15 cellular contexts compared by ENCODE assay signal in the genomic region with DNA sequence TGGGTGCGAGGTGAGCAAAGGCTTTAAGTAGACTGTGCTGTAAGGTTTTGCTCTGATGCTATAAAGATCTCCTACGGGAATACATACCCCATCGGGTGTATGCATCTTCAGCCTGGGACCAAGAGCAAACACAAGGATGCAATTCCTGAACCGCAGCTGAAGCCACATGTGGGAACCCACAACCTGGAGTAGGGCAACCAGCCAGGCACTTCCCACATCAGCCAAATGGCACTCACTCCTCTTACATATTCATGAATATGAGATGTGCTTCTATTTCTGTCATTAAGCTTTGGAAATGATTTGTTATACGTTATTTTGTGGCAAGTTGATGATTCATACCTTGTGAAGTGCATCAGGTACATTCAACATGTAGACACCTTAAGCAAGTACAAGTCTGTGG.
"Had no signal": no experiment of that assay in that cellular context is flagged by ENCODE, and none has a peak within 500 bp of the region (broad histone marks: within the 10 kb centered on the region; RNA-seq: fewer than 3 reads in every experiment).

No MANE protein-coding gene starts in this region.

- H3K27ac Mint-ChIP-seq: dendritic cell treated with granulocyte-macrophage colony-stimulating factor and Interleukin-4, amounts not matched to agents 40 ng/mL and 50 ng/mL, for 4 days; nephron progenitor cell; stimulated activated effector memory CD8-positive, alpha-beta T cell treated with anti-CD3 and anti-CD28 coated beads, Interleukin-12 subunit alpha, Interleukin-12 subunit beta, amount 100 ng/mL, for 72 hours had no signal

- H3K27me3 Mint-ChIP-seq: dendritic cell treated with granulocyte-macrophage colony-stimulating factor and Interleukin-4, amounts not matched to agents 40 ng/mL and 50 ng/mL, for 4 days; naive thymus-derived CD4-positive, alpha-beta T cell had no signal

- H3K4me1 Mint-ChIP-seq: naive thymus-derived CD4-positive, alpha-beta T cell; nephron progenitor cell; stimulated activated effector memory CD8-positive, alpha-beta T cell treated with anti-CD3 and anti-CD28 coated beads, Interleukin-12 subunit alpha, Interleukin-12 subunit beta, amount 100 ng/mL, for 72 hours had no signal

- ATAC-seq: gastroesophageal sphincter; naive thymus-derived CD4-positive, alpha-beta T cell; right cardiac atrium; stimulated activated effector memory CD8-positive, alpha-beta T cell treated with anti-CD3 and anti-CD28 coated beads, Interleukin-12 subunit alpha, Interleukin-12 subunit beta, amount 100 ng/mL, for 72 hours; stimulated activated naive CD8-positive, alpha-beta T cell treated with anti-CD3 and anti-CD28 coated beads, Interleukin-15, Interleukin-2, amounts not matched to agents 100 U/mL and 50 U/mL, for 24 hours; upper lobe of right lung had no signal

- H3K4me3 Mint-ChIP-seq: dendritic cell treated with granulocyte-macrophage colony-stimulating factor and Interleukin-4, amounts not matched to agents 40 ng/mL and 50 ng/mL, for 4 days; naive thymus-derived CD4-positive, alpha-beta T cell; nephron progenitor cell; stimulated activated effector memory CD8-positive, alpha-beta T cell treated with anti-CD3 and anti-CD28 coated beads, Interleukin-12 subunit alpha, Interleukin-12 subunit beta, amount 100 ng/mL, for 72 hours had no signal

- H3K9me3 Mint-ChIP-seq: nephron progenitor cell had no signal

- H3K36me3 Mint-ChIP-seq: naive thymus-derived CD4-positive, alpha-beta T cell; stimulated activated effector memory CD8-positive, alpha-beta T cell treated with anti-CD3 and anti-CD28 coated beads, Interleukin-12 subunit alpha, Interleukin-12 subunit beta, amount 100 ng/mL, for 72 hours had no signal

- DNase-seq: esophagus squamous epithelium; foreskin fibroblast; kidney glomerular epithelial cell; mesendoderm; naive thymus-derived CD4-positive, alpha-beta T cell; nephron progenitor cell; right cardiac atrium; stimulated activated CD4-positive, alpha-beta T cell treated with anti-CD3 and anti-CD28 coated beads, Interleukin-4, amount 100 ng/mL, for 1 hour; stimulated activated CD8-positive, alpha-beta memory T cell treated with anti-CD3 and anti-CD28 coated beads, Interleukin-4, amount 100 ng/mL, for 48 hours; stimulated activated naive CD8-positive, alpha-beta T cell treated with anti-CD3 and anti-CD28 coated beads, Interleukin-15, Interleukin-2, amounts not matched to agents 100 U/mL and 50 U/mL, for 24 hours; tibial artery; upper lobe of right lung had no signal
